Comparison of ENCODE assay signal across 30 cellular contexts in the genomic region with DNA sequence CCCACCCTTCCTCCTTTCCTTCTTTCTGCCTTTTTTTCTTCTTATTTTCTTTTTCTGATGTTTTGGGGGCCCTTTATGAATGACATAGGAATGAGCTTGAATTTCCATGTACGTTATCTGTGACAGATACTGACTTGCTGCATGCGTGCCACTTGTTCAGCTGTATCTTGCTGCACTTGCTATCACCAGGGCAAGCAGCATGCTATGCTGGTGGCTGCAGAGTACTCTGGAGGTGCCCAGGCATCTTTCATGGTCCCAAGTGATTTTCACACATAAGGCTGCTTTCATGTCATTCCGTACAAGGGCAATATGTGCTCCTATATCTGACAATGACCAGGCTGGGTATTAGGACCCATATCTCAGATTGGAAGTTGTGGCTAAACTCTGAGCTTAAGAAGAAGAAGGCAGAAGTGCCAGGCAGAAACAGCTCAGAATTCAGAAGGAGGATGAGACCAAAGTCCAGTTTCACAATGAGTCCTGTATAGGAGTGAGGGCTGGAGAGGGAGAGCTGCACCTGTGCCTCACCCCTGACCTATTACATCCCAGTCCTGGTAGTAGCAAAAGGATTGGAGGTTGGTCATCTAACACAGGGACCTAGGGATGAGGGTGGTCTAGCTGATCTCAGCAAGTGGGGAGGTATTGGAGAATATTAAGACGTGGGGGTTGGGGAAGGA.
"Had no signal": no experiment of that assay in that cellular context is flagged by ENCODE, and none has a peak within 500 bp of the region (broad histone marks: within the 10 kb centered on the region; RNA-seq: fewer than 3 reads in every experiment).

No MANE protein-coding gene starts in this region.

- H3K4me1 ChIP-seq: ascending aorta, left lung, lower lobe of right lung, prostate gland, tibial nerve, uterus had no signal

- ATAC-seq: effector memory CD8-positive, alpha-beta T cell; gastroesophageal sphincter; left lung; lower lobe of right lung; natural killer cell treated with Interleukin-12 subunit alpha and Interleukin-12 subunit beta and Interleukin-15 and Interleukin-18, amount 100 ng/mL, for 72 hours; T-helper 17 cell had no signal

- H3K36me3 ChIP-seq: ascending aorta, gastroesophageal sphincter, left lung, lower lobe of right lung, prostate gland, tibial nerve, uterus had no signal

- H3K4me3 ChIP-seq: ascending aorta, gastroesophageal sphincter, left lung, lower lobe of right lung, prostate gland, tibial nerve, uterus had no signal

- H3K27ac Mint-ChIP-seq: activated CD4-positive, alpha-beta memory T cell treated with anti-CD3 and anti-CD28 coated beads for 36 hours; activated CD4-positive, alpha-beta T cell treated with anti-CD3 and anti-CD28 coated beads, Interleukin-2, amount 10 ng/mL, durations not matched to agents 24 days and 14 days; activated naive CD4-positive, alpha-beta T cell treated with anti-CD3 and anti-CD28 coated beads, Interleukin-2, amount 10 ng/mL, durations not matched to agents 7 days and 5 days; activated naive CD8-positive, alpha-beta T cell treated with anti-CD3 and anti-CD28 coated beads, Interleukin-2, amount 10 ng/mL, durations not matched to agents 7 days and 5 days; activated T-cell treated with anti-CD3 and anti-CD28 coated beads, Interleukin-2, amount 50 U/mL, for 24 hours; brain; effector memory CD8-positive, alpha-beta T cell; natural killer cell treated with Interleukin-12 subunit alpha and Interleukin-12 subunit beta and Interleukin-15 and Interleukin-18, amount 100 ng/mL, for 72 hours; T-helper 17 cell had no signal

- H3K27me3 Mint-ChIP-seq: activated CD4-positive, alpha-beta memory T cell treated with anti-CD3 and anti-CD28 coated beads for 36 hours; activated naive CD4-positive, alpha-beta T cell treated with anti-CD3 and anti-CD28 coated beads, Interleukin-2, amount 10 ng/mL, durations not matched to agents 7 days and 5 days; activated T-cell treated with anti-CD3 and anti-CD28 coated beads, Interleukin-2, amount 50 U/mL, for 24 hours; effector memory CD8-positive, alpha-beta T cell; natural killer cell treated with Interleukin-12 subunit alpha and Interleukin-12 subunit beta and Interleukin-15 and Interleukin-18, amount 100 ng/mL, for 72 hours; T-helper 17 cell had no signal

- DNase-seq: activated CD4-positive, alpha-beta memory T cell treated with anti-CD3 and anti-CD28 coated beads for 36 hours; activated CD4-positive, alpha-beta T cell treated with anti-CD3 and anti-CD28 coated beads, Interleukin-2, amount 10 ng/mL, durations not matched to agents 24 days and 14 days; activated CD4-positive, CD25-positive, alpha-beta regulatory T cell treated with anti-CD3 and anti-CD28 coated beads, Interleukin-2, amount 50 U/mL, for 72 hours; activated CD8-positive, alpha-beta memory T cell treated with anti-CD3 and anti-CD28 coated beads, Interleukin-2, amount 50 U/mL, for 48 hours; activated gamma-delta T cell; activated naive CD4-positive, alpha-beta T cell treated with anti-CD3 and anti-CD28 coated beads, Interleukin-2, amount 10 ng/mL, durations not matched to agents 7 days and 5 days; activated naive CD8-positive, alpha-beta T cell treated with anti-CD3 and anti-CD28 coated beads, Interleukin-2, amount 10 ng/mL, durations not matched to agents 7 days and 5 days; activated T-cell treated with anti-CD3 and anti-CD28 coated beads, Interleukin-2, amount 50 U/mL, for 24 hours; cortex of kidney; effector memory CD8-positive, alpha-beta T cell; head of caudate nucleus; hypothalamus; kidney glomerular epithelial cell; left lung; lower lobe of right lung; mesenchymal stem cell; retina; stimulated activated CD4-positive, alpha-beta T cell treated with anti-CD3 and anti-CD28 coated beads, Interleukin-15, amount 100 ng/mL, for 24 hours; stimulated activated CD4-positive, alpha-beta T cell treated with anti-CD3 and anti-CD28 coated beads, Interleukin-2, amount 100 ng/mL, for 24 hours; stimulated activated naive CD4-positive, alpha-beta T cell treated with Interleukin-2 at 50 U/mL for 16 hours; T-helper 17 cell; T1000; uterus had no signal

- H3K9me3 ChIP-seq: ascending aorta, gastroesophageal sphincter, left lung, lower lobe of right lung, prostate gland, tibial nerve, uterus had no signal

- H3K4me1 Mint-ChIP-seq: activated CD4-positive, alpha-beta T cell treated with anti-CD3 and anti-CD28 coated beads, Interleukin-2, amount 10 ng/mL, durations not matched to agents 24 days and 14 days; activated naive CD4-positive, alpha-beta T cell treated with anti-CD3 and anti-CD28 coated beads, Interleukin-2, amount 10 ng/mL, durations not matched to agents 7 days and 5 days; activated naive CD8-positive, alpha-beta T cell treated with anti-CD3 and anti-CD28 coated beads, Interleukin-2, amount 10 ng/mL, durations not matched to agents 7 days and 5 days; brain; T-helper 17 cell had no signal

- H3K4me3 Mint-ChIP-seq: activated CD4-positive, alpha-beta memory T cell treated with anti-CD3 and anti-CD28 coated beads for 36 hours; activated CD4-positive, alpha-beta T cell treated with anti-CD3 and anti-CD28 coated beads, Interleukin-2, amount 10 ng/mL, durations not matched to agents 24 days and 14 days; activated naive CD4-positive, alpha-beta T cell treated with anti-CD3 and anti-CD28 coated beads, Interleukin-2, amount 10 ng/mL, durations not matched to agents 7 days and 5 days; activated naive CD8-positive, alpha-beta T cell treated with anti-CD3 and anti-CD28 coated beads, Interleukin-2, amount 10 ng/mL, durations not matched to agents 7 days and 5 days; activated T-cell treated with anti-CD3 and anti-CD28 coated beads, Interleukin-2, amount 50 U/mL, for 24 hours; brain; effector memory CD8-positive, alpha-beta T cell; natural killer cell treated with Interleukin-12 subunit alpha and Interleukin-12 subunit beta and Interleukin-15 and Interleukin-18, amount 100 ng/mL, for 72 hours; T-helper 17 cell had no signal

- FAIRE-seq: endothelial cell of umbilical vein had no signal

- H3K27ac ChIP-seq: ascending aorta, gastroesophageal sphincter, left lung, lower lobe of right lung, prostate gland, tibial nerve, uterus had no signal

- H3K9me3 Mint-ChIP-seq: activated CD4-positive, alpha-beta memory T cell treated with anti-CD3 and anti-CD28 coated beads for 36 hours; activated CD4-positive, alpha-beta T cell treated with anti-CD3 and anti-CD28 coated beads, Interleukin-2, amount 10 ng/mL, durations not matched to agents 24 days and 14 days; activated naive CD4-positive, alpha-beta T cell treated with anti-CD3 and anti-CD28 coated beads, Interleukin-2, amount 10 ng/mL, durations not matched to agents 7 days and 5 days; activated naive CD8-positive, alpha-beta T cell treated with anti-CD3 and anti-CD28 coated beads, Interleukin-2, amount 10 ng/mL, durations not matched to agents 7 days and 5 days; activated T-cell treated with anti-CD3 and anti-CD28 coated beads, Interleukin-2, amount 50 U/mL, for 24 hours had no signal

- H3K36me3 Mint-ChIP-seq: activated CD4-positive, alpha-beta memory T cell treated with anti-CD3 and anti-CD28 coated beads for 36 hours; activated naive CD4-positive, alpha-beta T cell treated with anti-CD3 and anti-CD28 coated beads, Interleukin-2, amount 10 ng/mL, durations not matched to agents 7 days and 5 days; activated naive CD8-positive, alpha-beta T cell treated with anti-CD3 and anti-CD28 coated beads, Interleukin-2, amount 10 ng/mL, durations not matched to agents 7 days and 5 days; brain; natural killer cell treated with Interleukin-12 subunit alpha and Interleukin-12 subunit beta and Interleukin-15 and Interleukin-18, amount 100 ng/mL, for 72 hours had no signal

- H3K27me3 ChIP-seq: ascending aorta, gastroesophageal sphincter, left lung, tibial nerve, uterus had no signal
